Comparison of ENCODE assay signal across 21 cellular contexts in genomic region chr7:45067582-45067981, GRCh38. TPM values are rescaled to one million over a fixed set of nuclear protein-coding genes. Genes with fewer than 3 reads are reported as not detected.
"Had no signal": no experiment of that assay in that cellular context is flagged by ENCODE, and none has a peak within 500 bp of the region (broad histone marks: within the 10 kb centered on the region; RNA-seq: fewer than 3 reads in every experiment).

No MANE protein-coding gene starts in this region.

- H3K9me3 Mint-ChIP-seq: activated naive CD8-positive, alpha-beta T cell treated with anti-CD3 and anti-CD28 coated beads for 36 hours; brain; immature natural killer cell; memory B cell; naive thymus-derived CD8-positive, alpha-beta T cell had no signal

- H3K27me3 Mint-ChIP-seq: activated naive CD8-positive, alpha-beta T cell treated with anti-CD3 and anti-CD28 coated beads for 36 hours; brain; memory B cell; naive thymus-derived CD8-positive, alpha-beta T cell had no signal

- H3K4me3 Mint-ChIP-seq: activated naive CD8-positive, alpha-beta T cell treated with anti-CD3 and anti-CD28 coated beads for 36 hours; brain; immature natural killer cell; memory B cell; naive thymus-derived CD8-positive, alpha-beta T cell had no signal

- H3K27ac ChIP-seq: ascending aorta, gastroesophageal sphincter, hepatocyte, thoracic aorta, WERI-Rb-1 had no signal

- H3K4me1 Mint-ChIP-seq: brain had no signal

- H3K27ac Mint-ChIP-seq: activated naive CD8-positive, alpha-beta T cell treated with anti-CD3 and anti-CD28 coated beads for 36 hours; brain; memory B cell had no signal

- ATAC-seq: gastroesophageal sphincter; naive thymus-derived CD8-positive, alpha-beta T cell had no signal

- DNase-seq: activated CD4-positive, alpha-beta T cell treated with anti-CD3 and anti-CD28 coated beads for 1 hour; activated CD8-positive, alpha-beta memory T cell treated with anti-CD3 and anti-CD28 coated beads, Interleukin-2, amount 50 U/mL, for 4 hours; activated gamma-delta T cell; activated naive CD8-positive, alpha-beta T cell treated with anti-CD3 and anti-CD28 coated beads for 36 hours; activated T-cell treated with anti-CD3 and anti-CD28 coated beads, Interleukin-2, amount 50 U/mL, for 1 hour; immature natural killer cell; kidney; naive thymus-derived CD8-positive, alpha-beta T cell; posterior cingulate gyrus; right cardiac atrium; stimulated activated naive CD4-positive, alpha-beta T cell treated with Interleukin-2 at 50 U/mL for 16 hours; T1000; trophoblast cell; WERI-Rb-1 had no signal

RNA-seq across cellular contexts. Expression of gene NACAD, which starts 21.2 kb away (rescaled TPM):
- total RNA-seq: T-helper 1 cell treated with Interleukin-12 subunit alpha and Interleukin-12 subunit beta and Interleukin-4 antibody, amounts not matched to agents 30 ng/mL and 1 ng/mL, for 36 hours had no signal
